15 cellular contexts compared by ENCODE assay signal in genomic region chr16:30777591-30778297, GRCh38. TPM values are rescaled to one million over a fixed set of nuclear protein-coding genes. Genes with fewer than 3 reads are reported as not detected.
A peak's percentile ranks its signal among the peaks of the same experiment; 100 is the strongest.
DNase-seq lines count a peak whose midpoint lies in the region; ATAC-seq and TF ChIP-seq lines count a peak whose summit lies in the region.
"Had no signal": no experiment of that assay in that cellular context is flagged by ENCODE, and none has a peak within 500 bp of the region (broad histone marks: within the 10 kb centered on the region; RNA-seq: fewer than 3 reads in every experiment).

No MANE protein-coding gene starts in this region.

- CTCF ChIA-PET in WTC11 (lab: Charles Lee), result interaction anchor here (0.6 to 2.1 kb wide), 7 partner anchors 26 to 165 kb away, joined by 3 to 18 read pairs (median 5); no protein-coding TSS in a partner anchor

- POLR2A ChIA-PET in WTC11 (lab: Charles Lee), result interaction anchor here (0.7 to 2.2 kb wide), 6 partner anchors 28 to 140 kb away, joined by 3 to 8 read pairs (median 3); partner anchors contain the start of gene PHKG2

- H3K4me3 Mint-ChIP-seq in WTC11 (peak overlapping the region; percentile 91), immature natural killer cell (peak overlapping the region in 4 of 5 donors; percentile 64 to 86 (median 78))

- no peak for ATAC-seq in left cardiac atrium
- no peak for ATAC-seq in WTC11
- ATAC-seq: right cardiac atrium had no signal

- H3K36me3 ChIP-seq in left ventricle myocardium inferior (peaks cover 33% of the 10 kb centered on the region), stomach smooth muscle (ENCODE audit: control insufficient read depth in 2 of 2, insufficient read depth in 2 of 2, low read length in 2 of 2) (peaks cover 15 to 21% of the 10 kb centered on the region in 2 donors)
- H3K36me3 ChIP-seq: uterus had no signal

- H3K4me1 Mint-ChIP-seq in WTC11, result peaks cover 25% of the 10 kb centered on the region
- H3K4me1 Mint-ChIP-seq in immature natural killer cell, result peaks cover 23 to 25% of the 10 kb centered on the region in 2 donors

- H3K36me3 Mint-ChIP-seq in WTC11, result peaks cover 15% of the 10 kb centered on the region
- H3K36me3 Mint-ChIP-seq in immature natural killer cell, result peaks cover 5 to 11% (median 8%) of the 10 kb centered on the region in 3 donors

- peaks cover 53% of the 10 kb centered on the region for H3K4me1 ChIP-seq in left ventricle myocardium inferior
- H3K4me1 ChIP-seq in stomach smooth muscle (ENCODE audit: control insufficient read depth, insufficient read depth, low read length), result peaks cover 25% of the 10 kb centered on the region

- no peak for DNase-seq in left ventricle myocardium inferior
- no peak for DNase-seq in left cardiac atrium
- DNase-seq in WTC11 (ENCODE audit: low spot score), result no peak
- no peak for DNase-seq in immature natural killer cell
- DNase-seq in stimulated activated naive CD4-positive, alpha-beta T cell (lab: John Stamatoyannopoulos, UW), result no peak
- no peak for DNase-seq in globus pallidus (ENCODE audit: low spot score)
- DNase-seq in GM19240 (ENCODE audit: insufficient read length, low spot score), result no peak
- DNase-seq: activated B cell treated with CpG ODN at 0.5 μM for 24 hours; activated naive CD4-positive, alpha-beta T cell treated with Interleukin-2 at 50 U/mL for 16 hours; dorsolateral prefrontal cortex; head of caudate nucleus; uterus had no signal

- no peak overlapping the region for H3K9ac ChIP-seq in stomach smooth muscle (ENCODE audit: low read length in 2 of 2)

- intact Hi-C loops in left ventricle myocardium inferior (cut with micrococcal nuclease) (no loop called here), left cardiac atrium (cut with DNase I) (no loop called here)

- H3K9me3 ChIP-seq in left ventricle myocardium inferior (replicated peaks), result no peaks in the 10 kb centered on the region
- no peaks in the 10 kb centered on the region for H3K9me3 ChIP-seq in stomach smooth muscle (ENCODE audit: control insufficient read depth in 2 of 2, low read length in 2 of 2)
- H3K9me3 ChIP-seq: Peyer's patch, uterus had no signal

- H3K27me3 Mint-ChIP-seq in WTC11 (ENCODE audit: low read depth), result no peaks in the 10 kb centered on the region; the same call in 1 of the 2 replicates
- H3K27me3 Mint-ChIP-seq in immature natural killer cell (ENCODE audit: low read depth in 3 of 3), result peaks cover 3 to 10% (median 3%) of the 10 kb centered on the region in 3 donors

- H3K27me3 ChIP-seq in left ventricle myocardium inferior (ENCODE audit: low read depth), result no peaks in the 10 kb centered on the region
- no peaks in the 10 kb centered on the region for H3K27me3 ChIP-seq in stomach smooth muscle (ENCODE audit: control insufficient read depth in 1 of 2, insufficient read depth in 2 of 2, low read length in 2 of 2)
- H3K27me3 ChIP-seq: dorsolateral prefrontal cortex, Peyer's patch, uterus had no signal

- H3K9me3 Mint-ChIP-seq in WTC11 (no peaks in the 10 kb centered on the region), immature natural killer cell (peaks cover 0 to 1% (median 0%) of the 10 kb centered on the region in 6 donors)
- H3K9me3 Mint-ChIP-seq: activated B cell treated with CpG ODN at 0.5 μM for 24 hours had no signal

- TF ChIP-seq CTCF in left ventricle myocardium inferior (IDR thresholded peaks at IDR 0.05; ENCODE audit: borderline replicate concordance), result no peak
- no peak for TF ChIP-seq CTCF in WTC11 (IDR thresholded peaks at IDR 0.05)

- H3K27ac ChIP-seq in left ventricle myocardium inferior (replicated peaks) (peak overlapping the region; percentile 97), stomach smooth muscle (ENCODE audit: low read length) (peak overlapping the region; percentile 24)
- H3K27ac ChIP-seq: uterus had no signal

- H3K4me3 ChIP-seq in left ventricle myocardium inferior, result no peak overlapping the region
- no peak overlapping the region for H3K4me3 ChIP-seq in stomach smooth muscle (ENCODE audit: low read length in 2 of 2)
- H3K4me3 ChIP-seq: Peyer's patch, uterus had no signal

- no peak overlapping the region for H3K27ac Mint-ChIP-seq in WTC11
- no peak overlapping the region for H3K27ac Mint-ChIP-seq in immature natural killer cell
- H3K27ac Mint-ChIP-seq: activated B cell treated with CpG ODN at 0.5 μM for 24 hours had no signal

TF ChIP-seq in WTC11, 78 proteins besides CTCF, POLR2A, EP300 and RAD21:
- TF ChIP-seq FOXK1 (CRISPR knock-in tag; IDR thresholded peaks at IDR 0.05), result no peak
- no peak for TF ChIP-seq MAX (CRISPR knock-in tag; IDR thresholded peaks at IDR 0.05)
- TF ChIP-seq NFE2L1 (CRISPR knock-in tag; IDR thresholded peaks at IDR 0.05), result 0 out of 2 replicates have a peak, but pooled peaks have one; percentile 15
- TF ChIP-seq TP53 (CRISPR knock-in tag; IDR thresholded peaks at IDR 0.05), result no peak
- 0 out of 2 replicates have a peak, but pooled peaks have one; percentile 31 for TF ChIP-seq E2F4 (CRISPR knock-in tag; IDR thresholded peaks at IDR 0.05; ENCODE audit: borderline replicate concordance, low read depth)
- peak; percentile 29; the same call in 1 of the 2 replicates for TF ChIP-seq FOXP1 (CRISPR knock-in tag; IDR thresholded peaks at IDR 0.05; ENCODE audit: borderline replicate concordance)

RNA-seq across cellular contexts. Expression of gene ZNF629, which starts 9.3 kb away (rescaled TPM):
- 21.1 TPM for total RNA-seq in left ventricle myocardium inferior
- 10 to 100 TPM; 16.6 to 28.3 TPM for total RNA-seq in left cardiac atrium
- 18.7 to 20.0 TPM (median 19.7 TPM) in 3 replicates for total RNA-seq in WTC11 (2021)
- polyA plus RNA-seq in immature natural killer cell, result 1 to 10 TPM in 1 of 3 donors, under 1 TPM in 2; 0.09 to 1.1 (median 0.16) TPM

RNA-seq across cellular contexts. Expression of gene RNF40, which starts 15.6 kb away (rescaled TPM):
- total RNA-seq in left ventricle myocardium inferior (35.6 TPM), left cardiac atrium (10 to 100 TPM; 41.2 to 72.1 TPM), WTC11 (2021) (63.7 to 77.1 TPM (median 66.9 TPM) in 3 replicates)
- 10 to 100 TPM; 19.3 to 87.3 (median 24.6) TPM for polyA plus RNA-seq in immature natural killer cell

RNA-seq across cellular contexts. Expression of gene CFAP119, which starts 15.9 kb away (rescaled TPM):
- total RNA-seq in left ventricle myocardium inferior, result 0.69 TPM
- 1 to 10 TPM in 1 of 2 donors, under 1 TPM in 1; 0.52 to 1.1 TPM for total RNA-seq in left cardiac atrium
- total RNA-seq in WTC11 (2021), result 4.6 to 6.6 TPM (median 6.2 TPM) in 3 replicates
- 1 to 10 TPM in 1 of 3 donors, under 1 TPM in 1, not detected in 1; 0.76 to 1.0 TPM for polyA plus RNA-seq in immature natural killer cell

RNA-seq across cellular contexts. Expression of gene PHKG2, which starts 29.5 kb away (rescaled TPM):
- total RNA-seq in left ventricle myocardium inferior, result 15.6 TPM
- total RNA-seq in left cardiac atrium, result 10 to 100 TPM; 17.8 to 18.6 TPM
- total RNA-seq in WTC11 (2021), result 40.8 to 50.5 TPM (median 45.0 TPM) in 3 replicates
- 10 to 100 TPM; 49.2 to 91.0 (median 62.7) TPM for polyA plus RNA-seq in immature natural killer cell
